ENCODE assay signal across 11 cellular contexts in the genomic region with DNA sequence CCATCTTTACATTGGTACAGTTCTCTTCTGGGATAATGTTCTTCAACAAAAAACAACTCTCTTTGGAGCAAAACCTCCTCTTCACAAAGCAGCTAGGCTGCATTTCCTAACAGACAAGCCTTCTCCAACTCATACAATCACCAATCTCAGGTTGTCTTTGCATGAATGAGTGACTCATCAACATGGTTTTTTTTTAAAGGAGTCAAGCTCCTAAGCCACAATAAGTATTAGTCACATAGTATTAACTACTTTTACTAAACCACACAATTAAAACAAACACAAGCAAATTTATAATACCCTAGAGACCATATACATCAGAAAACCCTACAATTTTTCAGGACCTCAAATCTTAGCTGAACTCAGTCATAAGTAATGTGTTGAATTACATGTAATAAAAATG.
DNase-seq lines count a peak whose midpoint lies in the region; ATAC-seq and TF ChIP-seq lines count a peak whose summit lies in the region.
"Had no signal": no experiment of that assay in that cellular context is flagged by ENCODE, and none has a peak within 500 bp of the region (broad histone marks: within the 10 kb centered on the region; RNA-seq: fewer than 3 reads in every experiment).

No MANE protein-coding gene starts in this region.

- H3K4ac ChIP-seq in mesenchymal stem cell (ENCODE audit: low read depth in 1 of 2, low read length in 2 of 2), result no peak overlapping the region

- no peaks in the 10 kb centered on the region for H3K9me3 ChIP-seq in mesenchymal stem cell (ENCODE audit: control insufficient read depth, low read length)
- H3K9me3 ChIP-seq in BE2C, result no peaks in the 10 kb centered on the region

- no peak overlapping the region for H2AK5ac ChIP-seq in mesenchymal stem cell (ENCODE audit: low read length, severe bottlenecking)

- no peak overlapping the region for H2BK15ac ChIP-seq in mesenchymal stem cell (ENCODE audit: low read depth, poor library complexity, severe bottlenecking)

- H3K4me2 ChIP-seq in mesenchymal stem cell (ENCODE audit: low read length, poor library complexity, severe bottlenecking), result no peak overlapping the region

- H3K14ac ChIP-seq in mesenchymal stem cell (ENCODE audit: low read length in 2 of 2), result no peak overlapping the region

- peaks cover 6% of the 10 kb centered on the region for H3K4me1 ChIP-seq in mesenchymal stem cell (ENCODE audit: control insufficient read depth, insufficient read depth, low read depth, low read length)
- no peaks in the 10 kb centered on the region for H3K4me1 ChIP-seq in BE2C

- no peak overlapping the region for H4K91ac ChIP-seq in mesenchymal stem cell (ENCODE audit: low read length)

- H3K36me3 ChIP-seq in brain microvascular endothelial cell (replicated peaks) (no peaks in the 10 kb centered on the region), mesenchymal stem cell (ENCODE audit: control insufficient read depth in 1 of 2, insufficient read depth in 2 of 2, low read depth in 1 of 2, low read length in 2 of 2) (peaks cover 0 to 2% of the 10 kb centered on the region in 2 experiments), BE2C (no peaks in the 10 kb centered on the region)

- no peak overlapping the region for H2BK5ac ChIP-seq in mesenchymal stem cell (ENCODE audit: low read depth, low read length, poor library complexity, severe bottlenecking)

- no peak overlapping the region for H3K23ac ChIP-seq in mesenchymal stem cell (ENCODE audit: low read length in 2 of 2)

- H3K27me3 ChIP-seq in brain microvascular endothelial cell (replicated peaks) (no peaks in the 10 kb centered on the region), mesenchymal stem cell (ENCODE audit: control insufficient read depth in 1 of 2, insufficient read depth in 1 of 2, low read length in 2 of 2) (peaks cover 0 to 8% of the 10 kb centered on the region in 2 experiments), BE2C (no peaks in the 10 kb centered on the region)

- no peak overlapping the region for H3K9ac ChIP-seq in mesenchymal stem cell (ENCODE audit: low read length)

- no peak overlapping the region for H2AFZ ChIP-seq in mesenchymal stem cell (ENCODE audit: low read depth, low read length)

- ATAC-seq in HG03378 (IDR thresholded peaks at IDR 0.05; ENCODE audit: unreplicated experiment), result no peak

- H3K27ac ChIP-seq in brain microvascular endothelial cell (no peak overlapping the region), mesenchymal stem cell (ENCODE audit: low read length, poor library complexity, severe bottlenecking) (no peak overlapping the region)

- no peak overlapping the region for H3K18ac ChIP-seq in mesenchymal stem cell (ENCODE audit: low read depth in 1 of 2, low read length in 2 of 2)

- H3K4me3 ChIP-seq in brain microvascular endothelial cell (ENCODE audit: low read depth, low read length) (no peak overlapping the region), mesenchymal stem cell (ENCODE audit: insufficient read depth in 1 of 2, low read depth in 1 of 2, low read length in 2 of 2) (no peak overlapping the region), BE2C (ENCODE audit: low read depth, low read length) (no peak overlapping the region)

- in situ Hi-C loops in brain microvascular endothelial cell (cut with HindIII; ENCODE audit: low pct_ligation_motif_present, low sequenced_read_pairs), result loop anchor here (25.0 kb wide), 1 partner anchor 232 kb away; no protein-coding TSS in a partner anchor

- DNase-seq in DMS53 treated with DMSO at 0.1 percent for 48 hours (lab: John Stamatoyannopoulos, UW; ENCODE audit: unreplicated experiment), result peak; percentile 1
- peak; percentile 90 for DNase-seq in HT1080 (ENCODE audit: low read depth)
- DNase-seq in brain microvascular endothelial cell, result peak; percentile 32
- peak; percentile 80 for DNase-seq in mesenchymal stem cell
- DNase-seq in NCI-H2107 treated with DMSO at 0.1 percent for 48 hours (lab: John Stamatoyannopoulos, UW; ENCODE audit: unreplicated experiment), result no peak
- DNase-seq in BE2C, result no peak
- DNase-seq in foreskin melanocyte, result no peak
- DNase-seq: activated naive CD4-positive, alpha-beta T cell treated with Interleukin-2 at 50 U/mL for 16 hours; NCI-H1105; stimulated activated naive CD4-positive, alpha-beta T cell had no signal

- H3K79me1 ChIP-seq in mesenchymal stem cell (replicated peaks; ENCODE audit: low read length, poor library complexity, severe bottlenecking), result peaks cover 12% of the 10 kb centered on the region

- no peak overlapping the region for H4K8ac ChIP-seq in mesenchymal stem cell (ENCODE audit: low read length)

- no peak overlapping the region for H2BK120ac ChIP-seq in mesenchymal stem cell (ENCODE audit: low read depth, low read length)

- no peak for TF ChIP-seq CTCF in brain microvascular endothelial cell (IDR thresholded peaks at IDR 0.05; ENCODE audit: low read depth, low read length, missing control alignments)
- TF ChIP-seq CTCF in BE2C (IDR thresholded peaks at IDR 0.05; ENCODE audit: low read depth, low read length), result no peak

- no peak overlapping the region for H2BK12ac ChIP-seq in mesenchymal stem cell (ENCODE audit: low read length in 2 of 2)

Comparison
In these comparisons a context has a peak if more than half of its experiments do, and no peak if none do; other contexts are left out.
1. DNase-seq: peak in DMS53 treated with DMSO at 0.1 percent for 48 hours (single experiment), HT1080 (single experiment), brain microvascular endothelial cell (single experiment) and mesenchymal stem cell (single experiment); none in NCI-H2107 treated with DMSO at 0.1 percent for 48 hours (single experiment), BE2C (single experiment) and foreskin melanocyte (single experiment).